Comparison of ENCODE assay signal across 20 cellular contexts in the genomic region with DNA sequence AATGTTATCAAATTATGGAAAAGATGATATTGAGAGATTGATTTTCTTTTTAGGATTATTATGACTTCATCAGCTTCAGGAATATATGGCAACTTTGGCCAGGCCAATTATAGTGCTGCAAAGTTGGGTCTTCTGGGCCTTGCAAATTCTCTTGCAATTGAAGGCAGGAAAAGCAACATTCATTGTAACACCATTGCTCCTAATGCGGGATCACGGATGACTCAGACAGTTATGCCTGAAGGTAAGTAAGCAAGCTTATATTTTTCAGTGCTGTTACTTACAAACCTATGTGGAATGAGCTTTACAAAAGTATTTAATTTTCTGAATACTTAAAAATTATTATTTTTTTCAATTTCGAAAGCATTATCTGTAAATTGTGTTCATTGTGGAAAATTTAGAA.
"Had no signal": no experiment of that assay in that cellular context is flagged by ENCODE, and none has a peak within 500 bp of the region (broad histone marks: within the 10 kb centered on the region; RNA-seq: fewer than 3 reads in every experiment).

No MANE protein-coding gene starts in this region.

- H3K4me1 ChIP-seq: prostate gland, right atrium auricular region, spleen, thyroid gland had no signal

- H3K27me3 ChIP-seq: cardiac muscle cell, right atrium auricular region, spleen, thyroid gland had no signal

- DNase-seq: activated B cell treated with CpG ODN at 0.5 μM for 24 hours; activated CD4-positive, alpha-beta memory T cell treated with anti-CD3 and anti-CD28 coated beads for 36 hours; activated CD4-positive, alpha-beta T cell treated with anti-CD3 and anti-CD28 coated beads for 4 hours; activated effector memory CD4-positive, alpha-beta T cell treated with Interleukin-2 at 50 U/mL for 16 hours; activated naive CD4-positive, alpha-beta T cell treated with anti-CD3 and anti-CD28 coated beads for 36 hours; activated naive CD8-positive, alpha-beta T cell treated with anti-CD3 and anti-CD28 coated beads, Interleukin-2, amount 10 ng/mL, durations not matched to agents 7 days and 5 days; activated T-cell treated with anti-CD3 and anti-CD28 coated beads, Interleukin-2, amount 50 U/mL, for 48 hours; amygdala; midbrain; natural killer cell; spleen; stimulated activated CD4-positive, alpha-beta T cell treated with anti-CD3 and anti-CD28 coated beads, Interleukin-4, amount 100 ng/mL, for 24 hours; stimulated activated naive CD8-positive, alpha-beta T cell treated with anti-CD3 and anti-CD28 coated beads, Interleukin-15, Interleukin-2, amounts not matched to agents 100 U/mL and 50 U/mL, for 24 hours; T-helper 17 cell; thyroid gland had no signal

- ATAC-seq: left lobe of liver; natural killer cell; stimulated activated naive CD8-positive, alpha-beta T cell treated with anti-CD3 and anti-CD28 coated beads, Interleukin-15, Interleukin-2, amounts not matched to agents 100 U/mL and 50 U/mL, for 24 hours; T-helper 17 cell had no signal

- H3K9me3 ChIP-seq: prostate gland, right atrium auricular region, spleen, thyroid gland had no signal

- H3K27ac ChIP-seq: cardiac muscle cell, prostate gland, right atrium auricular region, spleen, thyroid gland had no signal

- H3K4me3 ChIP-seq: cardiac muscle cell, lung, prostate gland, right atrium auricular region, spleen, thyroid gland had no signal

- H3K36me3 ChIP-seq: prostate gland had no signal
